24 cellular contexts compared by ENCODE assay signal in genomic region chrX:6159468-6159867, GRCh38.
DNase-seq lines count a peak whose midpoint lies in the region; TF ChIP-seq lines count a peak whose summit lies in the region.
"Had no signal": no experiment of that assay in that cellular context is flagged by ENCODE, and none has a peak within 500 bp of the region (broad histone marks: within the 10 kb centered on the region; RNA-seq: fewer than 3 reads in every experiment).

No MANE protein-coding gene starts in this region.

- 61% methylated on average over 5 of the region's 5 CpGs for WGBS in hepatocyte (ENCODE audit: low lambda C conversion rate, missing lambda C conversion rate)

- H3K36me3 Mint-ChIP-seq in progenitor cell of endocrine pancreas (ENCODE audit: insufficient read depth), result peaks cover 16% of the 10 kb centered on the region
- H3K36me3 Mint-ChIP-seq: CD14-positive monocyte; CD8-positive, alpha-beta memory T cell had no signal

- TF ChIP-seq CTCF in progenitor cell of endocrine pancreas (IDR thresholded peaks at IDR 0.05; ENCODE audit: unreplicated experiment), result no peak
- TF ChIP-seq CTCF in hepatocyte (IDR thresholded peaks at IDR 0.05; ENCODE audit: poor library complexity), result no peak

- no peaks in the 10 kb centered on the region for H3K9me2 ChIP-seq in hepatocyte (replicated peaks; ENCODE audit: insufficient read depth)

- no peak overlapping the region for H3K27ac Mint-ChIP-seq in progenitor cell of endocrine pancreas
- H3K27ac Mint-ChIP-seq: B cell; CD14-positive monocyte; CD8-positive, alpha-beta memory T cell had no signal

- H3K4me1 Mint-ChIP-seq in progenitor cell of endocrine pancreas (ENCODE audit: low read depth), result peaks cover 4% of the 10 kb centered on the region
- H3K4me1 Mint-ChIP-seq: B cell; CD14-positive monocyte; CD8-positive, alpha-beta memory T cell had no signal

- no peaks in the 10 kb centered on the region for H3K27me3 Mint-ChIP-seq in progenitor cell of endocrine pancreas
- H3K27me3 Mint-ChIP-seq: B cell had no signal

- no peaks in the 10 kb centered on the region for H3K4me1 ChIP-seq in hepatocyte (ENCODE audit: insufficient read depth)
- H3K4me1 ChIP-seq: SJSA1 had no signal

- no peak overlapping the region for H3K27ac ChIP-seq in hepatocyte
- H3K27ac ChIP-seq: PC-9, SJSA1 had no signal

- DNase-seq in DMS79 treated with DMSO at 0.1 percent for 48 hours (lab: John Stamatoyannopoulos, UW) (peak; percentile 11), NCI-H1092 treated with DMSO at 0.1 percent for 48 hours (lab: John Stamatoyannopoulos, UW) (peak; percentile 71), cerebellar cortex (ENCODE audit: low spot score) (peak; percentile 3), retina (peak; percentile 44), middle frontal gyrus (ENCODE audit: extremely low spot score, low spot score) (no peak), progenitor cell of endocrine pancreas (ENCODE audit: low spot score, unreplicated experiment) (no peak), hepatocyte (ENCODE audit: low spot score) (no peak), NCI-H774 (lab: John Stamatoyannopoulos, UW) (no peak)
- DNase-seq: Calu3; CD8-positive, alpha-beta memory T cell; IMR-90; KG1; MG63; NCI-H1694; NCI-H2029 treated with DMSO at 0.1 percent for 48 hours; NCI-H2171 treated with DMSO at 0.1 percent for 48 hours; NCI-H345; NCI-H524; PC-9; Right ventricle myocardium superior; RPMI8226 had no signal

- H4K20me1 ChIP-seq in hepatocyte (ENCODE audit: insufficient read depth, poor library complexity, severe bottlenecking), result no peaks in the 10 kb centered on the region

- no peaks in the 10 kb centered on the region for H3K36me3 ChIP-seq in hepatocyte (replicated peaks; ENCODE audit: insufficient read depth, low read depth)
- H3K36me3 ChIP-seq: MG63, SJSA1 had no signal

- H2AFZ ChIP-seq in hepatocyte, result no peak overlapping the region
- H2AFZ ChIP-seq: PC-9 had no signal

- no peak overlapping the region for H3K4me2 ChIP-seq in hepatocyte
- H3K4me2 ChIP-seq: PC-9 had no signal

- no peaks in the 10 kb centered on the region for H3K27me3 ChIP-seq in hepatocyte
- H3K27me3 ChIP-seq: MG63, SJSA1 had no signal

- no peak overlapping the region for H3K4me3 Mint-ChIP-seq in progenitor cell of endocrine pancreas (ENCODE audit: low read depth)
- H3K4me3 Mint-ChIP-seq: B cell; CD14-positive monocyte; CD8-positive, alpha-beta memory T cell had no signal

- H3K9me3 ChIP-seq in hepatocyte (ENCODE audit: low read depth), result no peaks in the 10 kb centered on the region
- H3K9me3 ChIP-seq: MG63, SJSA1 had no signal

- no peaks in the 10 kb centered on the region for H3K79me2 ChIP-seq in hepatocyte

- no peak overlapping the region for H3K4me3 ChIP-seq in hepatocyte
- H3K4me3 ChIP-seq: MG63, PC-9, SJSA1 had no signal

- peaks cover 17% of the 10 kb centered on the region for H3K9me3 Mint-ChIP-seq in progenitor cell of endocrine pancreas (ENCODE audit: low read depth)

Comparison
In these comparisons a context has a peak if more than half of its experiments do, and no peak if none do; other contexts are left out.
1. DNase-seq: peak in DMS79 treated with DMSO at 0.1 percent for 48 hours (single experiment), NCI-H1092 treated with DMSO at 0.1 percent for 48 hours (single experiment), cerebellar cortex (single experiment) and retina (single experiment); none in middle frontal gyrus (single experiment), progenitor cell of endocrine pancreas (single experiment), hepatocyte (single experiment) and NCI-H774 (single experiment).